Comparison of ENCODE assay signal across 17 cellular contexts in the genomic region with DNA sequence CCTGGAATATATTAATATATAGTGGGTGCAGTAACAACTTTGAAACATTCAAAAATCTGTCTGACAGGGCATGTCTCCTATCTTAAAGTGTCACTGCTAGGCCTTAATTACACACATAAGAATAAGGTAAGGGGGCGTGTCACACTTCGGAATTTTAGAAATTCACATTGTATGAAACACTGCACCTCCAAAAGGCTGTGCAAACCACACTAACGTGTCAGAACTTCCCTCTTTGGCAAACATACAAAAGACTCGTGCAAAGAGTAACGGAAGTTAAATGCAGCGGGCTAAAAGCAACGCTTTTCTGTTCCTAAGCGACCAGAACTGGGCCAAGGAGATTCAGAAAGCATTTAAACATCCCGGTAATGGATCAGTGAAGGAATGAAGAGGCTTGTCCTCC.
"Had no signal": no experiment of that assay in that cellular context is flagged by ENCODE, and none has a peak within 500 bp of the region (broad histone marks: within the 10 kb centered on the region; RNA-seq: fewer than 3 reads in every experiment).

No MANE protein-coding gene starts in this region.

- DNase-seq: activated CD4-positive, alpha-beta T cell treated with anti-CD3 and anti-CD28 coated beads, Interleukin-2, amount 50 U/mL, for 4 hours; activated naive CD4-positive, alpha-beta T cell treated with Interleukin-2 at 50 U/mL for 16 hours; aorta; dermis blood vessel endothelial cell; effector memory CD8-positive, alpha-beta T cell; erythroblast; islet precursor cell; mucosa of descending colon; naive thymus-derived CD4-positive, alpha-beta T cell; posterior cingulate gyrus; stimulated activated CD4-positive, alpha-beta T cell treated with anti-CD3 and anti-CD28 coated beads, Interleukin-2, amount 100 ng/mL, for 48 hours; stimulated activated naive B cell treated with anti-CD40 and anti-IgM and Interleukin-4, amounts not matched to agents 10 μg/mL and 1 μg/mL and 100 μg/mL, for 72 hours; T-cell; T-helper 9 cell had no signal

- H3K9me3 ChIP-seq: mucosa of descending colon, upper lobe of left lung had no signal

- H3K4me3 ChIP-seq: mucosa of descending colon, upper lobe of left lung had no signal

- H3K27me3 ChIP-seq: upper lobe of left lung had no signal

- ATAC-seq: activated T-helper 17 cell treated with anti-CD3 and anti-CD28 coated beads, Interleukin-2, amount 50 U/mL, for 72 hours; effector memory CD8-positive, alpha-beta T cell; left lobe of liver; mucosa of descending colon; naive thymus-derived CD4-positive, alpha-beta T cell; stimulated activated naive B cell treated with anti-CD40 and anti-IgM and Interleukin-4, amounts not matched to agents 10 μg/mL and 1 μg/mL and 100 μg/mL, for 72 hours; T-cell had no signal

- H3K36me3 ChIP-seq: upper lobe of left lung had no signal
